ENCODE assay signal across 1 cellular context in the genomic region with DNA sequence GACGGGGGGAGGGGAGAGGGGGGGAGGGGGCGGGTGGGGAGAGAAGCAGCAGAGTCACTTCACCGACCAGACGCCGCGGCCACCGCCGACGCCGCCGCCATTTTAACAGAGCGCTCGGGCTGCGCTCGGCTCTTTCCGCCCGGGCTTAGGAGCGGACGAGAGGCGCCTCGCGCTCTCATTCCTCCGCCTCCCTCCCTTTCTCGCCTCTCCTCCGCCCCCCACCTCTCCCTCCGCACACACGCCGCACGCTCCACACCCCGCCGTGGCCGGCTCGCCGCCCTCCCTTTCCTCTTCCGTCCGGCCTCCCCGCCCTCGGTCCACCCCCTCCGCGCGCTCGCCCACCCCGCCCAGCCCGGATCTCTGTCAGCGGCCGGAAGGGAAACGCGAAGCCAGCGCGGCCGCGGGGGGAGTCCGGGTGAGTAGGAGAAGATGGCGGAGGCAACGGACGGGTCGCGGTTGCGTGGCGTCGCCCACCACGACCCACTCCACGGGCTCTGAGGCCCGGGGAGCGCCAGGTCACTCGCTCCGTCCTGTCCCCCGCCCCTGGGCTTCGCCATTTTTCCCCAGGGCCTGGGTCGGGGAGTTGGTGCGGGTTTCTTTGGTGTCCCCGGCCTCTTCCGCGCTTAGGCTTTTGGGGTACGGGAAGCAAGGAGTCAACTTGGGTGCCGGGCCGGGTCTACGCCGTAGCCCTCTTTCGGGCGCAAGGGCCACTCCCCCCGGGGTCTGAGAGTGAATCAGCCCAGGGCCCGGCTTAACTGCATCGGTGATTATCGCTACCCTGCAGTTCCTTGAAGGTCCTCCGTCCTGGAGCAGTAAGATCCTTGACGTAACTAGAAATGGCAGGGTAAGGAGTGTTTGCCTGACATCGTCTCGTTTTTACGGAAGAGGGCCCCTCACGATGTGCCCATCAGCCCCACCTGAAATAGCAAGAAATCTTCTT.
TF ChIP-seq lines count a peak whose summit lies in the region.

TSS of gene USP34 (minus strand) at position 123 of the 940 bp plus-strand sequence. CDS start 395 bp downstream, outside the sequence.

TF ChIP-seq in GM12878, 131 proteins besides CTCF, POLR2A, EP300 and RAD21 (continued from another document and continues in another):
- TF ChIP-seq ZNF687 (IDR thresholded peaks at IDR 0.05) (no peak), POLR2AphosphoS5 (IDR thresholded peaks at IDR 0.05; ENCODE audit: low read length) (peak; percentile 88), ZBTB33 (IDR thresholded peaks at IDR 0.05) (no peak), BRCA1 (IDR thresholded peaks at IDR 0.05; ENCODE audit: low read depth, low read length) (no peak), TCF3 (IDR thresholded peaks at IDR 0.05; ENCODE audit: borderline replicate concordance, insufficient read depth, low read depth, low read length) (0 out of 2 replicates have a peak, but pooled peaks have one; percentile 73), PAX8 (IDR thresholded peaks at IDR 0.05) (no peak), FOXM1 (IDR thresholded peaks at IDR 0.05; ENCODE audit: low read depth, low read length) (no peak), PAX5 (IDR thresholded peaks at IDR 0.05; ENCODE audit: borderline replicate concordance, low read depth, low read length) (0 out of 2 replicates have a peak, but pooled peaks have one; percentile 46), RB1 (IDR thresholded peaks at IDR 0.05; ENCODE audit: borderline replicate concordance) (peak; percentile 82), SRF (IDR thresholded peaks at IDR 0.05; ENCODE audit: low read depth in 2 of 2, low read length in 2 of 2) (no peak), RBBP5 (conservative IDR thresholded peaks at IDR 0.05) (0 out of 2 replicates have a peak, but pooled peaks have one; percentile 59), BMI1 (IDR thresholded peaks at IDR 0.05; ENCODE audit: borderline replicate concordance) (no peak), SMC3 (IDR thresholded peaks at IDR 0.05; ENCODE audit: borderline replicate concordance, low read length) (no peak), CREM (IDR thresholded peaks at IDR 0.05; ENCODE audit: low read depth) (peak; percentile 9; the same call in 1 of the 2 replicates), BCLAF1 (IDR thresholded peaks at IDR 0.05) (no peak), RAD51 (IDR thresholded peaks at IDR 0.05) (no peak), GABPA (IDR thresholded peaks at IDR 0.05; ENCODE audit: low read depth) (peak; percentile 79), ZSCAN29 (IDR thresholded peaks at IDR 0.05) (peak; percentile 83), ZNF274 (IDR thresholded peaks at IDR 0.05; ENCODE audit: insufficient read depth, insufficient read length) (no peak), SREBF2 (IDR thresholded peaks at IDR 0.05; ENCODE audit: low read length) (no peak), IKZF1 (conservative IDR thresholded peaks at IDR 0.05) (peak; percentile 74), SMARCA5 (IDR thresholded peaks at IDR 0.05) (no peak), MYC (IDR thresholded peaks at IDR 0.05; ENCODE audit: insufficient read depth, insufficient read length, insufficient replicate concordance, low read length, severe bottlenecking) (no peak), DPF2 (IDR thresholded peaks at IDR 0.05) (peak; percentile 65), MYB (IDR thresholded peaks at IDR 0.05; ENCODE audit: borderline replicate concordance, low read depth, low read length) (no peak), SMAD1 (IDR thresholded peaks at IDR 0.05; ENCODE audit: low read depth, partially characterized antibody) (peak; percentile 54), CBX3 (IDR thresholded peaks at IDR 0.05; ENCODE audit: borderline replicate concordance, low read depth) (no peak), ZNF207 (IDR thresholded peaks at IDR 0.05; ENCODE audit: borderline replicate concordance) (no peak; the same call in 1 of the 2 replicates), E2F8 (IDR thresholded peaks at IDR 0.05; ENCODE audit: low read depth, partially characterized antibody) (no peak), KAT2A (conservative IDR thresholded peaks at IDR 0.05; ENCODE audit: control insufficient read depth, low read depth, low read length) (no peak), RFX5 (IDR thresholded peaks at IDR 0.05; ENCODE audit: low read depth, low read length) (no peak)
- TF ChIP-seq, protein P1, sequence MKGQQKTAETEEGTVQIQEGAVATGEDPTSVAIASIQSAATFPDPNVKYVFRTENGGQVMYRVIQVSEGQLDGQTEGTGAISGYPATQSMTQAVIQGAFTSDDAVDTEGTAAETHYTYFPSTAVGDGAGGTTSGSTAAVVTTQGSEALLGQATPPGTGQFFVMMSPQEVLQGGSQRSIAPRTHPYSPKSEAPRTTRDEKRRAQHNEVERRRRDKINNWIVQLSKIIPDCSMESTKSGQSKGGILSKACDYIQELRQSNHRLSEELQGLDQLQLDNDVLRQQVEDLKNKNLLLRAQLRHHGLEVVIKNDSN (IDR thresholded peaks at IDR 0.05; ENCODE audit: borderline replicate concordance, extremely low read length, insufficient read depth, low read depth, low read length): no peak
- TF ChIP-seq, protein P2, sequence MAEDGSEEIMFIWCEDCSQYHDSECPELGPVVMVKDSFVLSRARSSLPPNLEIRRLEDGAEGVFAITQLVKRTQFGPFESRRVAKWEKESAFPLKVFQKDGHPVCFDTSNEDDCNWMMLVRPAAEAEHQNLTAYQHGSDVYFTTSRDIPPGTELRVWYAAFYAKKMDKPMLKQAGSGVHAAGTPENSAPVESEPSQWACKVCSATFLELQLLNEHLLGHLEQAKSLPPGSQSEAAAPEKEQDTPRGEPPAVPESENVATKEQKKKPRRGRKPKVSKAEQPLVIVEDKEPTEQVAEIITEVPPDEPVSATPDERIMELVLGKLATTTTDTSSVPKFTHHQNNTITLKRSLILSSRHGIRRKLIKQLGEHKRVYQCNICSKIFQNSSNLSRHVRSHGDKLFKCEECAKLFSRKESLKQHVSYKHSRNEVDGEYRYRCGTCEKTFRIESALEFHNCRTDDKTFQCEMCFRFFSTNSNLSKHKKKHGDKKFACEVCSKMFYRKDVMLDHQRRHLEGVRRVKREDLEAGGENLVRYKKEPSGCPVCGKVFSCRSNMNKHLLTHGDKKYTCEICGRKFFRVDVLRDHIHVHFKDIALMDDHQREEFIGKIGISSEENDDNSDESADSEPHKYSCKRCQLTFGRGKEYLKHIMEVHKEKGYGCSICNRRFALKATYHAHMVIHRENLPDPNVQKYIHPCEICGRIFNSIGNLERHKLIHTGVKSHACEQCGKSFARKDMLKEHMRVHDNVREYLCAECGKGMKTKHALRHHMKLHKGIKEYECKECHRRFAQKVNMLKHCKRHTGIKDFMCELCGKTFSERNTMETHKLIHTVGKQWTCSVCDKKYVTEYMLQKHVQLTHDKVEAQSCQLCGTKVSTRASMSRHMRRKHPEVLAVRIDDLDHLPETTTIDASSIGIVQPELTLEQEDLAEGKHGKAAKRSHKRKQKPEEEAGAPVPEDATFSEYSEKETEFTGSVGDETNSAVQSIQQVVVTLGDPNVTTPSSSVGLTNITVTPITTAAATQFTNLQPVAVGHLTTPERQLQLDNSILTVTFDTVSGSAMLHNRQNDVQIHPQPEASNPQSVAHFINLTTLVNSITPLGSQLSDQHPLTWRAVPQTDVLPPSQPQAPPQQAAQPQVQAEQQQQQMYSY (CRISPR knock-in tag; IDR thresholded peaks at IDR 0.05): no peak
- TF ChIP-seq, protein P3, sequence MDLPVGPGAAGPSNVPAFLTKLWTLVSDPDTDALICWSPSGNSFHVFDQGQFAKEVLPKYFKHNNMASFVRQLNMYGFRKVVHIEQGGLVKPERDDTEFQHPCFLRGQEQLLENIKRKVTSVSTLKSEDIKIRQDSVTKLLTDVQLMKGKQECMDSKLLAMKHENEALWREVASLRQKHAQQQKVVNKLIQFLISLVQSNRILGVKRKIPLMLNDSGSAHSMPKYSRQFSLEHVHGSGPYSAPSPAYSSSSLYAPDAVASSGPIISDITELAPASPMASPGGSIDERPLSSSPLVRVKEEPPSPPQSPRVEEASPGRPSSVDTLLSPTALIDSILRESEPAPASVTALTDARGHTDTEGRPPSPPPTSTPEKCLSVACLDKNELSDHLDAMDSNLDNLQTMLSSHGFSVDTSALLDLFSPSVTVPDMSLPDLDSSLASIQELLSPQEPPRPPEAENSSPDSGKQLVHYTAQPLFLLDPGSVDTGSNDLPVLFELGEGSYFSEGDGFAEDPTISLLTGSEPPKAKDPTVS (IDR thresholded peaks at IDR 0.05; ENCODE audit: low read depth, low read length): no peak
- TF ChIP-seq, protein P4, sequence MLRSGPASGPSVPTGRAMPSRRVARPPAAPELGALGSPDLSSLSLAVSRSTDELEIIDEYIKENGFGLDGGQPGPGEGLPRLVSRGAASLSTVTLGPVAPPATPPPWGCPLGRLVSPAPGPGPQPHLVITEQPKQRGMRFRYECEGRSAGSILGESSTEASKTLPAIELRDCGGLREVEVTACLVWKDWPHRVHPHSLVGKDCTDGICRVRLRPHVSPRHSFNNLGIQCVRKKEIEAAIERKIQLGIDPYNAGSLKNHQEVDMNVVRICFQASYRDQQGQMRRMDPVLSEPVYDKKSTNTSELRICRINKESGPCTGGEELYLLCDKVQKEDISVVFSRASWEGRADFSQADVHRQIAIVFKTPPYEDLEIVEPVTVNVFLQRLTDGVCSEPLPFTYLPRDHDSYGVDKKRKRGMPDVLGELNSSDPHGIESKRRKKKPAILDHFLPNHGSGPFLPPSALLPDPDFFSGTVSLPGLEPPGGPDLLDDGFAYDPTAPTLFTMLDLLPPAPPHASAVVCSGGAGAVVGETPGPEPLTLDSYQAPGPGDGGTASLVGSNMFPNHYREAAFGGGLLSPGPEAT (IDR thresholded peaks at IDR 0.05; ENCODE audit: low read depth): peak; percentile 65; the same call in 1 of the 2 replicates
